Comparison of ENCODE assay signal across 1 cellular context in genomic region chr16:75644240-75645012, GRCh38.
TF ChIP-seq lines count a peak whose summit lies in the region.

No MANE protein-coding gene starts in this region.

TF ChIP-seq in SK-N-SH treated with all-trans-retinoic acid at 6 μM for 48 hours, 23 proteins besides CTCF, POLR2A, EP300 and RAD21 (continued from another document):
- TF ChIP-seq POU6F1 (CRISPR knock-in tag; IDR thresholded peaks at IDR 0.05; ENCODE audit: borderline replicate concordance, low read depth) (no peak), ISL1 (CRISPR knock-in tag; IDR thresholded peaks at IDR 0.05) (no peak), ZFP3 (CRISPR knock-in tag; IDR thresholded peaks at IDR 0.05) (no peak), BACH2 (CRISPR knock-in tag; IDR thresholded peaks at IDR 0.05; ENCODE audit: borderline replicate concordance) (no peak), CSDC2 (CRISPR knock-in tag; IDR thresholded peaks at IDR 0.05) (no peak), PPARA (CRISPR knock-in tag; IDR thresholded peaks at IDR 0.05; ENCODE audit: borderline replicate concordance) (no peak)
- TF ChIP-seq, protein P1, sequence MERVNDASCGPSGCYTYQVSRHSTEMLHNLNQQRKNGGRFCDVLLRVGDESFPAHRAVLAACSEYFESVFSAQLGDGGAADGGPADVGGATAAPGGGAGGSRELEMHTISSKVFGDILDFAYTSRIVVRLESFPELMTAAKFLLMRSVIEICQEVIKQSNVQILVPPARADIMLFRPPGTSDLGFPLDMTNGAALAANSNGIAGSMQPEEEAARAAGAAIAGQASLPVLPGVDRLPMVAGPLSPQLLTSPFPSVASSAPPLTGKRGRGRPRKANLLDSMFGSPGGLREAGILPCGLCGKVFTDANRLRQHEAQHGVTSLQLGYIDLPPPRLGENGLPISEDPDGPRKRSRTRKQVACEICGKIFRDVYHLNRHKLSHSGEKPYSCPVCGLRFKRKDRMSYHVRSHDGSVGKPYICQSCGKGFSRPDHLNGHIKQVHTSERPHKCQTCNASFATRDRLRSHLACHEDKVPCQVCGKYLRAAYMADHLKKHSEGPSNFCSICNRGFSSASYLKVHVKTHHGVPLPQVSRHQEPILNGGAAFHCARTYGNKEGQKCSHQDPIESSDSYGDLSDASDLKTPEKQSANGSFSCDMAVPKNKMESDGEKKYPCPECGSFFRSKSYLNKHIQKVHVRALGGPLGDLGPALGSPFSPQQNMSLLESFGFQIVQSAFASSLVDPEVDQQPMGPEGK (CRISPR knock-in tag; IDR thresholded peaks at IDR 0.05; ENCODE audit: borderline replicate concordance): no peak
- TF ChIP-seq, protein P2, sequence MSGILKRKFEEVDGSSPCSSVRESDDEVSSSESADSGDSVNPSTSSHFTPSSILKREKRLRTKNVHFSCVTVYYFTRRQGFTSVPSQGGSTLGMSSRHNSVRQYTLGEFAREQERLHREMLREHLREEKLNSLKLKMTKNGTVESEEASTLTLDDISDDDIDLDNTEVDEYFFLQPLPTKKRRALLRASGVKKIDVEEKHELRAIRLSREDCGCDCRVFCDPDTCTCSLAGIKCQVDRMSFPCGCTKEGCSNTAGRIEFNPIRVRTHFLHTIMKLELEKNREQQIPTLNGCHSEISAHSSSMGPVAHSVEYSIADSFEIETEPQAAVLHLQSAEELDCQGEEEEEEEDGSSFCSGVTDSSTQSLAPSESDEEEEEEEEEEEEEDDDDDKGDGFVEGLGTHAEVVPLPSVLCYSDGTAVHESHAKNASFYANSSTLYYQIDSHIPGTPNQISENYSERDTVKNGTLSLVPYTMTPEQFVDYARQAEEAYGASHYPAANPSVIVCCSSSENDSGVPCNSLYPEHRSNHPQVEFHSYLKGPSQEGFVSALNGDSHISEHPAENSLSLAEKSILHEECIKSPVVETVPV (CRISPR knock-in tag; IDR thresholded peaks at IDR 0.05): no peak
